In the genomic region with DNA sequence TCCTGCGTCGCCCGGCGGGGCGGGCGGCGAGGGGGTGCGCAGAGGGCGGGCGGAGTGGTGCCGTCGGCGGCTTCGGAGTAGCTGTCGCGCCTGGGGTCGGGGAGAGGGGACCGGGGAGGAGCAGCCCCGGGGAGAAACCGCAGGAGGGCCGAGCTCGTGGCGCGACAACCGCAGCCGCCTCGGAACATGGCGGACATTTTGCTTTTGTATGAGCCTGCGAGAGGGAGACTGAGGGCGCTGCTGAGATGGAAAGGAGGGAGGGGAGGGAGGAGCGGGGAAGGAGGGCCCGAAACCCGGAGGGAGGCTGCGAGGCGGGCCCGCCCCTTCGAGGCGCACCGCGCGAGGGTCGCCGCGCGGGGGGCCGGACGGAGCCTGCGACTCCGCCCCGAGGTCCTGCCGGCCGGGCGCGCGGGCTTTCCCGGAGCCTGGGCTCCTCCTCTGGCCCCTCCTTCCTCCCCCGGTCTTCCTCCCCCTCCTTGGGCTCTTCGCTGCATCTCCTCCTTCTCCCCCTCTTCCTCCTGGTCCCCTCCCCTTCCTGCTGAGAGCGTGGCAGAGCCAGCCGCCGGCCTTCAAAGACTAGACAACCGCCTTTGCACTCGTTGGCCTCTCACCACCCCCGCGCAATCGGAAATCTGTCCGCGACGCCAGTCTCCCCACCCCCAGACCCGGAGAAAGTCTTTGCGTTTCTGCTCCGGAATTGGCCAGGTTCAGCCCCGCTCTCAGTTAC, we compare ENCODE assay signal across 8 cellular contexts. TPM values are rescaled to one million over a fixed set of nuclear protein-coding genes. Genes with fewer than 3 reads are reported as not detected.
DNase-seq lines count a peak whose midpoint lies in the region; ATAC-seq and TF ChIP-seq lines count a peak whose summit lies in the region.

No MANE protein-coding gene starts in this region.

- ATAC-seq in GM19043 (IDR thresholded peaks at IDR 0.05; ENCODE audit: low read depth, unreplicated experiment) (peak; percentile 44), HG03354 (IDR thresholded peaks at IDR 0.05; ENCODE audit: poor library complexity, severe bottlenecking, unreplicated experiment) (peak; percentile 60), left lobe of liver (peak; percentile 90)

- peak overlapping the region; percentile 71 for H3K4me3 ChIP-seq in choroid plexus epithelial cell (ENCODE audit: low read depth, low read length)

- DNase-seq in AG20443 (ENCODE audit: low spot score) (peak; percentile 85), NCI-H510A (lab: John Stamatoyannopoulos, UW) (peak; percentile 79), choroid plexus epithelial cell (ENCODE audit: low read depth) (peak; percentile 91), left lobe of liver (ENCODE audit: low spot score) (peak; percentile 58)
- DNase-seq in activated CD4-positive, alpha-beta T cell treated with anti-CD3 and anti-CD28 coated beads for 4 hours = peak; percentile 75 to 82
- peak; percentile 74 for DNase-seq in stimulated activated CD4-positive, alpha-beta T cell treated with anti-CD3 and anti-CD28 coated beads, Interleukin-2, amount 100 ng/mL, for 4 hours (ENCODE audit: low read depth)

- TF ChIP-seq CTCF in choroid plexus epithelial cell (conservative IDR thresholded peaks at IDR 0.05; ENCODE audit: low read depth, low read length) = peak; percentile 16

RNA-seq across cellular contexts. Expression of gene INTS6L, which starts 1.1 kb away (rescaled TPM):
- total RNA-seq in left lobe of liver = 0.98 TPM

Comparison
In these comparisons a context has a peak if more than half of its experiments do, and no peak if none do; other contexts are left out.
1. Peak in every context shown above with its lines: DNase-seq, ATAC-seq and H3K4me3 ChIP-seq.